In the genomic region with DNA sequence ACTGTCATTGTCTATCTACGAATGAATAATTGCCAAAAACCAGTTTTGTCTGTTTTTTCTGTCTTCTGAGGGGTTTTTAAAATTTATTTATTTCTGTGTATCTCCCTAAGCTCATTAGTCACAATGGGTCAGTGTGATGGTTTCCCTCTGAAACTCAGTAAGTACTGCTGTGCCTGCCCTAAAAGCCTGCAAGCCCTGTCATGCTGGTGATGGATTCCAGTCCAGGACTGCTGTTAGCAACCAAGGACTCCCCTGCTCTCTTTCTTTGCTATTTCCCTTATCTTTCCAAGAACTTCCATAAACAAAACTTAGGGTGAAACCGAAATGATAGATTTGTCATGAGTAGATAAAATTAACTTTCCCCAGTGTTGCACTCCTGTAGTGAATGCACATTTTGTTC, we compare ENCODE assay signal across 17 cellular contexts. TPM values are rescaled to one million over a fixed set of nuclear protein-coding genes. Genes with fewer than 3 reads are reported as not detected.
DNase-seq lines count a peak whose midpoint lies in the region; ATAC-seq and TF ChIP-seq lines count a peak whose summit lies in the region.
"Had no signal": no experiment of that assay in that cellular context is flagged by ENCODE, and none has a peak within 500 bp of the region (broad histone marks: within the 10 kb centered on the region; RNA-seq: fewer than 3 reads in every experiment).

No MANE protein-coding gene starts in this region.

- H3K9me3 Mint-ChIP-seq in mesothelial cell of epicardium: peaks cover 6% of the 10 kb centered on the region
- H3K9me3 Mint-ChIP-seq: CD8-positive, alpha-beta T cell had no signal

- no peak overlapping the region for H3K4ac ChIP-seq in neuronal stem cell (ENCODE audit: low read length)

- H2AK5ac ChIP-seq in neuronal stem cell (ENCODE audit: low read depth, low read length): no peak overlapping the region

- H3K4me3 ChIP-seq in fibroblast of pulmonary artery (replicated peaks; ENCODE audit: low read depth, low read length) (no peak overlapping the region), neuronal stem cell (ENCODE audit: low read length in 2 of 2) (no peak overlapping the region)

- H3K9ac ChIP-seq in neuronal stem cell (ENCODE audit: low read depth, low read length, poor library complexity): no peak overlapping the region

- H3K23ac ChIP-seq in neuronal stem cell (ENCODE audit: low read depth, low read length, poor library complexity): no peak overlapping the region

- peak overlapping the region; percentile 86 for H3K27ac Mint-ChIP-seq in mesothelial cell of epicardium
- H3K27ac Mint-ChIP-seq: CD8-positive, alpha-beta T cell had no signal

- H3K4me1 ChIP-seq in neuronal stem cell (ENCODE audit: control insufficient read depth in 2 of 2, insufficient read depth in 1 of 2, low read depth in 1 of 2, low read length in 2 of 2): no peaks in the 10 kb centered on the region

- peaks cover 63% of the 10 kb centered on the region for H3K4me1 Mint-ChIP-seq in mesothelial cell of epicardium

- H3K14ac ChIP-seq in neuronal stem cell (ENCODE audit: low read length): no peak overlapping the region

- no peaks in the 10 kb centered on the region for H3K79me1 ChIP-seq in neuronal stem cell (ENCODE audit: low read depth, low read length)

- H3K9me3 ChIP-seq in neuronal stem cell (replicated peaks in 1 of 2; ENCODE audit: control insufficient read depth in 2 of 2, insufficient read depth in 1 of 2, low read depth in 1 of 2, low read length in 2 of 2): no peaks in the 10 kb centered on the region

- TF ChIP-seq CTCF in fibroblast of pulmonary artery (IDR thresholded peaks at IDR 0.05; ENCODE audit: low read length, missing control alignments) (no peak), mesothelial cell of epicardium (IDR thresholded peaks at IDR 0.05; ENCODE audit: unreplicated experiment) (no peak)

- WGBS in neuronal stem cell (ENCODE audit: extremely low coverage in 2 of 2, insufficient read length in 2 of 2, insufficient replicate concordance in 1 of 2), 2 donors: no CpG with 5 or more reads among the region's 2 CpGs

- peak overlapping the region; percentile 26 for H3K4me3 Mint-ChIP-seq in mesothelial cell of epicardium
- H3K4me3 Mint-ChIP-seq: CD8-positive, alpha-beta T cell had no signal

- no peak overlapping the region for H4K8ac ChIP-seq in neuronal stem cell (ENCODE audit: low read depth, low read length)

- DNase-seq in amniotic epithelial cell (ENCODE audit: low read depth) (peak; percentile 99), fibroblast of pulmonary artery (ENCODE audit: low read depth) (peak; percentile 45), mesothelial cell of epicardium (ENCODE audit: low spot score in 2 of 2, unreplicated experiment in 2 of 2) (peak; percentile 39 to 53), globus pallidus (ENCODE audit: low spot score) (no peak), NCI-H187 treated with DMSO at 0.1 percent for 48 hours (lab: John Stamatoyannopoulos, UW) (no peak), neuronal stem cell (ENCODE audit: low spot score) (no peak)
- DNase-seq: CD8-positive, alpha-beta T cell; DMS79 treated with DMSO at 0.1 percent for 48 hours; GDM1; NCI-H1048; NCI-H146; NCI-H2107; NCI-H226; NCI-H69; Right ventricle myocardium superior had no signal

- no peak overlapping the region for H3K27ac ChIP-seq in neuronal stem cell (replicated peaks; ENCODE audit: low read length)

- peaks cover 3% of the 10 kb centered on the region for H3K36me3 Mint-ChIP-seq in mesothelial cell of epicardium
- H3K36me3 Mint-ChIP-seq: CD8-positive, alpha-beta T cell had no signal

- no peak overlapping the region for H3K18ac ChIP-seq in neuronal stem cell (ENCODE audit: low read length)

- H3K36me3 ChIP-seq in neuronal stem cell (replicated peaks in 1 of 2; ENCODE audit: control insufficient read depth in 2 of 2, insufficient read depth in 2 of 2, low read length in 2 of 2): no peaks in the 10 kb centered on the region

- no peak overlapping the region for H2BK15ac ChIP-seq in neuronal stem cell (ENCODE audit: low read length)

- ATAC-seq in HG02870 (IDR thresholded peaks at IDR 0.05; ENCODE audit: unreplicated experiment): no peak
- ATAC-seq: CD8-positive, alpha-beta T cell had no signal

- no peak overlapping the region for H2BK12ac ChIP-seq in neuronal stem cell (ENCODE audit: low read length)

- H3K4me2 ChIP-seq in neuronal stem cell (ENCODE audit: insufficient read depth, low read length, poor library complexity, severe bottlenecking): no peak overlapping the region

- H3K27me3 ChIP-seq in neuronal stem cell (ENCODE audit: control insufficient read depth in 3 of 3, insufficient read depth in 3 of 3, low read depth in 1 of 3, low read length in 3 of 3): peaks cover 0 to 6% (median 0%) of the 10 kb centered on the region in 3 experiments

- H2BK5ac ChIP-seq in neuronal stem cell (ENCODE audit: low read length): no peak overlapping the region

- H4K91ac ChIP-seq in neuronal stem cell (ENCODE audit: low read depth, low read length, poor library complexity): no peak overlapping the region

- H2BK120ac ChIP-seq in neuronal stem cell (ENCODE audit: low read depth, low read length): no peak overlapping the region

- no peak overlapping the region for H2AFZ ChIP-seq in neuronal stem cell (ENCODE audit: low read length)

- no peaks in the 10 kb centered on the region for H3K27me3 Mint-ChIP-seq in mesothelial cell of epicardium (ENCODE audit: low read depth)

RNA-seq across cellular contexts. Expression of a gene that starts 11.8 kb away (rescaled TPM):
- 98.0 to 102 TPM (median 98.4 TPM) in 3 replicates for total RNA-seq in mesothelial cell of epicardium
- 26.8 TPM for polyA plus RNA-seq in neuronal stem cell (2013, experiment 1 of 2)
- polyA plus RNA-seq in neuronal stem cell (2013, experiment 2 of 2): 26.8 TPM
- total RNA-seq: CD8-positive, alpha-beta T cell had no signal

RNA-seq across cellular contexts. Expression of a gene that starts 38.6 kb away (rescaled TPM):
- total RNA-seq in mesothelial cell of epicardium: 0.09 to 0.16 TPM (median 0.13 TPM) in 3 replicates
- polyA plus RNA-seq in neuronal stem cell (2013, experiment 1 of 2): not detected
- not detected for polyA plus RNA-seq in neuronal stem cell (2013, experiment 2 of 2)
- total RNA-seq: CD8-positive, alpha-beta T cell; Right ventricle myocardium superior had no signal
- polyA plus RNA-seq: BJ had no signal

Comparison
In these comparisons a context has a peak if more than half of its experiments do, and no peak if none do; other contexts are left out.
1. DNase-seq: peak in amniotic epithelial cell (single experiment), fibroblast of pulmonary artery (single experiment) and mesothelial cell of epicardium (2 of 2); none in globus pallidus (single experiment), NCI-H187 treated with DMSO at 0.1 percent for 48 hours (single experiment) and neuronal stem cell (single experiment).